ENCODE assay signal across 12 cellular contexts in the genomic region with DNA sequence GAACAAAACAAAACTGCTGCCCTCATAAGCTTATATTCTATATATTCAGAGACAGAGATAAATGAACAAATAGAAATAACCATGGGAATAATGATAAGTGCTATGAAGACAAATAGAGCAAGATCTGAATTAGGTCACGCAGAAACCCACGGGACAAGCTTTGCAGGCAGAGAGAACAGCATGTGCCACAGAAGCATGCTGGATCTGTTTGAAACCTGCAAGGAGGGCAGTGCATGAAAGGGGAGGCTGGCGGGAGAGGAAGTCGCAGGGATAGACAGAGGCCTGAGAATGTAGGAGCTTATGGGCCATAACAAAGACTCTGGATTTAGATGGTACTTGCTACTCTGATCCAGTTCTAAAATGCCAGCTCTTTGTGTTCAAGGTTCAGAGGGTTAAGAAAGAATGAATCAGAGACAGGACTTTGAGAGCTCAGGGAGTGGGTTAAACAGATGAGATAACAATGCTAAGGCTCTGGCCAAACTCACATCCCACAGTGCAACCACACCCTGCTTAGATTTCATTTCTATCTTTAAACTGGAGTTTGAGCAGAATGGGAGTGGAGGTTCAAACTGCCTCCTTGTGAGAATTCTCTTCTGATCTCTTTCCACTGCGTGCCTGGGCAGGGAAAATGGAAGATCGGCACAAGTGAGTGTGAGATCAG. TPM values are rescaled to one million over a fixed set of nuclear protein-coding genes. Genes with fewer than 3 reads are reported as not detected.
DNase-seq lines count a peak whose midpoint lies in the region; TF ChIP-seq lines count a peak whose summit lies in the region.
"Had no signal": no experiment of that assay in that cellular context is flagged by ENCODE, and none has a peak within 500 bp of the region (broad histone marks: within the 10 kb centered on the region; RNA-seq: fewer than 3 reads in every experiment).

No MANE protein-coding gene starts in this region.

- no peak overlapping the region for H2AFZ ChIP-seq in OCI-LY7 (ENCODE audit: low read length)

- CTCF ChIA-PET in OCI-LY7 (lab: Charles Lee; ENCODE audit: unreplicated experiment) (no interaction called here), A673 (lab: Charles Lee) (no interaction called here)

- in situ Hi-C loops in transverse colon (cut with MboI; ENCODE audit: low pct_ligation_motif_present in 1 of 4, low pct_unique_long_range_greater_than_20kb in 1 of 4, low sequenced_read_pairs in 3 of 4) = no loop called here

- no peak for TF ChIP-seq POLR2A in transverse colon (IDR thresholded peaks at IDR 0.05)

- 80 to 84% methylated on average over 6 of the region's 6 CpGs for WGBS in transverse colon (ENCODE audit: low coverage in 1 of 2), 2 donors

- no peak overlapping the region for H3K4me2 ChIP-seq in OCI-LY7 (ENCODE audit: low read length)
- H3K4me2 ChIP-seq: BLaER1 had no signal

- H3K4me3 ChIP-seq in transverse colon (no peak overlapping the region), OCI-LY7 (ENCODE audit: low read depth, low read length, poor library complexity, severe bottlenecking) (no peak overlapping the region), A673 (ENCODE audit: low read depth, low read length, poor library complexity, severe bottlenecking) (no peak overlapping the region)
- H3K4me3 ChIP-seq: BLaER1 had no signal

- POLR2A ChIA-PET in OCI-LY7 (lab: Charles Lee) = no interaction called here
- POLR2A ChIA-PET in A673 (lab: Charles Lee; ENCODE audit: low non-redundant PET) = interaction anchor here (0.5 kb wide), 1 partner anchor 269 kb away, joined by 4 read pairs; no protein-coding TSS in a partner anchor

- BruUV-seq in OCI-LY7 (replicated peaks; lab: Mats Ljungman, UMichigan) (no TSS peak), A673 (replicated peaks; lab: Mats Ljungman, UMichigan) (no TSS peak)

- H3K36me3 ChIP-seq in transverse colon = no peaks in the 10 kb centered on the region
- H3K36me3 ChIP-seq in OCI-LY7 (ENCODE audit: insufficient read depth, low read length) = no peaks in the 10 kb centered on the region
- H3K36me3 ChIP-seq in A673 (ENCODE audit: insufficient read depth, low read length, poor library complexity, severe bottlenecking) = no peaks in the 10 kb centered on the region
- H3K36me3 ChIP-seq: BLaER1, neutrophil had no signal

- H3K27me3 ChIP-seq in transverse colon = no peaks in the 10 kb centered on the region
- no peaks in the 10 kb centered on the region for H3K27me3 ChIP-seq in A673 (replicated peaks; ENCODE audit: insufficient read depth, low read depth, low read length, poor library complexity)
- H3K27me3 ChIP-seq: BLaER1 had no signal

- TF ChIP-seq CTCF in transverse colon (IDR thresholded peaks at IDR 0.05) = no peak
- TF ChIP-seq CTCF in OCI-LY7 (conservative IDR thresholded peaks at IDR 0.05; ENCODE audit: low read length) = no peak
- TF ChIP-seq CTCF in A673 (conservative IDR thresholded peaks at IDR 0.05; ENCODE audit: low read depth, low read length) = no peak

- H3K9me3 ChIP-seq in transverse colon (no peaks in the 10 kb centered on the region), OCI-LY7 (ENCODE audit: low read length) (no peaks in the 10 kb centered on the region), A673 (ENCODE audit: low read depth, low read length, poor library complexity, severe bottlenecking) (no peaks in the 10 kb centered on the region)
- H3K9me3 ChIP-seq: BLaER1, neutrophil had no signal

- H3K4me1 ChIP-seq in transverse colon (no peaks in the 10 kb centered on the region), OCI-LY7 (ENCODE audit: insufficient read depth, low read length, poor library complexity, severe bottlenecking) (no peaks in the 10 kb centered on the region), A673 (ENCODE audit: insufficient read depth, low read length, poor library complexity, severe bottlenecking) (no peaks in the 10 kb centered on the region)

- TF ChIP-seq EP300 in transverse colon (IDR thresholded peaks at IDR 0.05; ENCODE audit: low read depth) = no peak

- no peaks in the 10 kb centered on the region for H3K79me2 ChIP-seq in OCI-LY7 (ENCODE audit: insufficient read depth, low read depth, low read length)

- H3K9me2 ChIP-seq in OCI-LY7 (ENCODE audit: insufficient read depth, low read length) = no peaks in the 10 kb centered on the region

- H3K27ac ChIP-seq in transverse colon (no peak overlapping the region), OCI-LY7 (ENCODE audit: low read depth, low read length, poor library complexity, severe bottlenecking) (no peak overlapping the region), A673 (ENCODE audit: low read depth, low read length, poor library complexity, severe bottlenecking) (no peak overlapping the region)
- H3K27ac ChIP-seq: BLaER1, neutrophil had no signal

- intact Hi-C loops in transverse colon (cut with DNase I; ENCODE audit: low total_unique reads) (no loop called here), OCI-LY7 (cut with micrococcal nuclease; ENCODE audit: unreplicated experiment) (no loop called here), A673 (cut with micrococcal nuclease; ENCODE audit: unreplicated experiment) (no loop called here)

- H4K20me1 ChIP-seq in OCI-LY7 (ENCODE audit: insufficient read depth, low read length) = no peaks in the 10 kb centered on the region
- H4K20me1 ChIP-seq: BLaER1 had no signal

- DNase-seq in AG08396 (ENCODE audit: low spot score) (peak; percentile 21), HT1080 (ENCODE audit: low read depth) (peak; percentile 76), astrocyte of the hippocampus (ENCODE audit: low read depth, low spot score) (peak; percentile 34), kidney tubule cell (ENCODE audit: low spot score) (peak; percentile 9), transverse colon (no peak), OCI-LY7 (ENCODE audit: low spot score) (no peak), A673 (ENCODE audit: low spot score) (no peak)
- DNase-seq in stimulated activated CD4-positive, alpha-beta T cell treated with anti-CD3 and anti-CD28 coated beads, Interleukin-2, amount 100 ng/mL, for 24 hours = no peak
- DNase-seq: activated CD8-positive, alpha-beta memory T cell treated with anti-CD3 and anti-CD28 coated beads, Interleukin-2, amount 50 U/mL, for 48 hours; T-helper 9 cell had no signal

RNA-seq across cellular contexts. Expression of gene PPP1R12A, which starts 49.2 kb away (rescaled TPM):
- total RNA-seq in HT1080 (2014; rRNA removed; shearing (Covaris generic)) = 36.3 and 43.4 TPM in 2 replicates
- polyA plus RNA-seq in HT1080 (2015; cell fraction: cytosol; rRNA removed) = 26.5 and 40.2 TPM in 2 replicates
- polyA plus RNA-seq in HT1080 (2015; cell fraction: nucleus; rRNA removed) = 85.9 and 107 TPM in 2 replicates
- 100 to 1,000 TPM; 100 to 121 (median 113) TPM for total RNA-seq in transverse colon
- total RNA-seq in OCI-LY7 (2014; rRNA removed; shearing (Covaris generic)) = 44.5 and 75.3 TPM in 2 replicates
- 65.1 and 75.2 TPM in 2 replicates for total RNA-seq in OCI-LY7 (2022)
- total RNA-seq in A673 (2021) = 80.8 and 81.2 TPM in 2 replicates

Comparison
In these comparisons a context has a peak if more than half of its experiments do, and no peak if none do; other contexts are left out.
1. DNase-seq: peak in AG08396 (single experiment), HT1080 (single experiment), astrocyte of the hippocampus (single experiment) and kidney tubule cell (single experiment); none in transverse colon (single experiment), OCI-LY7 (single experiment), A673 (single experiment) and stimulated activated CD4-positive, alpha-beta T cell treated with anti-CD3 and anti-CD28 coated beads, Interleukin-2, amount 100 ng/mL, for 24 hours (0 of 2).